ENCODE assay signal across 1 cellular context in genomic region chr2:240567872-240568677, GRCh38.
TF ChIP-seq lines count a peak whose summit lies in the region.

TSS of gene RNPEPL1 (plus strand) at chr2:240568484. CDS start at chr2:240568587, 103 bp downstream.

TF ChIP-seq in HepG2, 621 proteins besides CTCF, POLR2A, EP300 and RAD21 (continued from another document and continues in another):
- TF ChIP-seq, protein P1, sequence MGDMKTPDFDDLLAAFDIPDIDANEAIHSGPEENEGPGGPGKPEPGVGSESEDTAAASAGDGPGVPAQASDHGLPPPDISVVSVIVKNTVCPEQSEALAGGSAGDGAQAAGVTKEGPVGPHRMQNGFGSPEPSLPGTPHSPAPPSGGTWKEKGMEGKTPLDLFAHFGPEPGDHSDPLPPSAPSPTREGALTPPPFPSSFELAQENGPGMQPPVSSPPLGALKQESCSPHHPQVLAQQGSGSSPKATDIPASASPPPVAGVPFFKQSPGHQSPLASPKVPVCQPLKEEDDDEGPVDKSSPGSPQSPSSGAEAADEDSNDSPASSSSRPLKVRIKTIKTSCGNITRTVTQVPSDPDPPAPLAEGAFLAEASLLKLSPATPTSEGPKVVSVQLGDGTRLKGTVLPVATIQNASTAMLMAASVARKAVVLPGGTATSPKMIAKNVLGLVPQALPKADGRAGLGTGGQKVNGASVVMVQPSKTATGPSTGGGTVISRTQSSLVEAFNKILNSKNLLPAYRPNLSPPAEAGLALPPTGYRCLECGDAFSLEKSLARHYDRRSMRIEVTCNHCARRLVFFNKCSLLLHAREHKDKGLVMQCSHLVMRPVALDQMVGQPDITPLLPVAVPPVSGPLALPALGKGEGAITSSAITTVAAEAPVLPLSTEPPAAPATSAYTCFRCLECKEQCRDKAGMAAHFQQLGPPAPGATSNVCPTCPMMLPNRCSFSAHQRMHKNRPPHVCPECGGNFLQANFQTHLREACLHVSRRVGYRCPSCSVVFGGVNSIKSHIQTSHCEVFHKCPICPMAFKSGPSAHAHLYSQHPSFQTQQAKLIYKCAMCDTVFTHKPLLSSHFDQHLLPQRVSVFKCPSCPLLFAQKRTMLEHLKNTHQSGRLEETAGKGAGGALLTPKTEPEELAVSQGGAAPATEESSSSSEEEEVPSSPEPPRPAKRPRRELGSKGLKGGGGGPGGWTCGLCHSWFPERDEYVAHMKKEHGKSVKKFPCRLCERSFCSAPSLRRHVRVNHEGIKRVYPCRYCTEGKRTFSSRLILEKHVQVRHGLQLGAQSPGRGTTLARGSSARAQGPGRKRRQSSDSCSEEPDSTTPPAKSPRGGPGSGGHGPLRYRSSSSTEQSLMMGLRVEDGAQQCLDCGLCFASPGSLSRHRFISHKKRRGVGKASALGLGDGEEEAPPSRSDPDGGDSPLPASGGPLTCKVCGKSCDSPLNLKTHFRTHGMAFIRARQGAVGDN (CRISPR knock-in tag; IDR thresholded peaks at IDR 0.05), result peak; percentile 79
- TF ChIP-seq FOXA1 (IDR thresholded peaks at IDR 0.05) (no peak), FOXA1 (CRISPR knock-in tag; IDR thresholded peaks at IDR 0.05) (no peak), ZNF878 (CRISPR knock-in tag; IDR thresholded peaks at IDR 0.05) (no peak), ISX (CRISPR knock-in tag; conservative IDR thresholded peaks at IDR 0.05) (no peak), HNF4G (IDR thresholded peaks at IDR 0.05; ENCODE audit: borderline replicate concordance, low read depth, low read length) (no peak), HNF4G (CRISPR knock-in tag; IDR thresholded peaks at IDR 0.05; ENCODE audit: borderline replicate concordance, low read depth) (0 out of 2 replicates have a peak, but pooled peaks have one; percentile 13), ZNF674 (CRISPR knock-in tag; IDR thresholded peaks at IDR 0.05; ENCODE audit: low read depth) (no peak), MEIS1 (CRISPR knock-in tag; IDR thresholded peaks at IDR 0.05; ENCODE audit: borderline replicate concordance) (no peak), HCFC1 (IDR thresholded peaks at IDR 0.05; ENCODE audit: low read depth, low read length) (no peak), NR2F2 (IDR thresholded peaks at IDR 0.05; ENCODE audit: borderline replicate concordance, low read depth) (peak; percentile 44; the same call in 1 of the 2 replicates), RFX3 (CRISPR knock-in tag; IDR thresholded peaks at IDR 0.05) (no peak), GATAD1 (CRISPR knock-in tag; IDR thresholded peaks at IDR 0.05) (peak; percentile 45; the same call in 1 of the 2 replicates), ZNF326 (CRISPR knock-in tag; IDR thresholded peaks at IDR 0.05; ENCODE audit: borderline replicate concordance) (no peak), AFF4 (CRISPR knock-in tag; IDR thresholded peaks at IDR 0.05) (no peak), JARID2 (CRISPR knock-in tag; IDR thresholded peaks at IDR 0.05; ENCODE audit: insufficient replicate concordance) (no peak), HOXA5 (CRISPR knock-in tag; IDR thresholded peaks at IDR 0.05) (no peak), ZNF10 (CRISPR knock-in tag; IDR thresholded peaks at IDR 0.05; ENCODE audit: borderline replicate concordance, low read depth) (no peak), ZNF350 (CRISPR knock-in tag; IDR thresholded peaks at IDR 0.05; ENCODE audit: borderline replicate concordance, low read depth) (no peak), MBNL3 (CRISPR knock-in tag; conservative IDR thresholded peaks at IDR 0.05) (no peak), ARNT (IDR thresholded peaks at IDR 0.05) (no peak), ZNF768 (CRISPR knock-in tag; IDR thresholded peaks at IDR 0.05) (peak; percentile 59; the same call in 1 of the 2 replicates), ZNF17 (CRISPR knock-in tag; IDR thresholded peaks at IDR 0.05) (no peak), BHLHE40 (IDR thresholded peaks at IDR 0.05; ENCODE audit: low read length) (no peak), ZMAT3 (CRISPR knock-in tag; conservative IDR thresholded peaks at IDR 0.05) (0 out of 2 replicates have a peak, but pooled peaks have one; percentile 13), CEBPB (IDR thresholded peaks at IDR 0.05; ENCODE audit: borderline replicate concordance, low read depth, low read length) (no peak), ZNF501 (CRISPR knock-in tag; IDR thresholded peaks at IDR 0.05) (no peak), NCOA2 (CRISPR knock-in tag; IDR thresholded peaks at IDR 0.05) (no peak), ZNF292 (CRISPR knock-in tag; IDR thresholded peaks at IDR 0.05; ENCODE audit: borderline replicate concordance, low read depth) (no peak), MXI1 (IDR thresholded peaks at IDR 0.05; ENCODE audit: borderline replicate concordance, low read depth, low read length) (peak; percentile 81; the same call in 1 of the 3 replicates), ZNF225 (CRISPR knock-in tag; IDR thresholded peaks at IDR 0.05) (peak; percentile 46; the same call in 1 of the 2 replicates), SIN3B (IDR thresholded peaks at IDR 0.05; ENCODE audit: low read length) (no peak), ZBTB7A (CRISPR knock-in tag; IDR thresholded peaks at IDR 0.05) (no peak), RCOR2 (CRISPR knock-in tag; IDR thresholded peaks at IDR 0.05) (no peak), ZNF460 (CRISPR knock-in tag; IDR thresholded peaks at IDR 0.05; ENCODE audit: borderline replicate concordance) (no peak), NR3C1 (CRISPR knock-in tag; IDR thresholded peaks at IDR 0.05) (no peak), TIGD3 (CRISPR knock-in tag; IDR thresholded peaks at IDR 0.05; ENCODE audit: borderline replicate concordance) (no peak), ZIK1 (CRISPR knock-in tag; IDR thresholded peaks at IDR 0.05; ENCODE audit: borderline replicate concordance, low read depth) (no peak), ZBTB39 (CRISPR knock-in tag; IDR thresholded peaks at IDR 0.05) (0 out of 2 replicates have a peak, but pooled peaks have one; percentile 66), CCDC6 (CRISPR knock-in tag; IDR thresholded peaks at IDR 0.05) (0 out of 2 replicates have a peak, but pooled peaks have one; percentile 33), RAD51 (IDR thresholded peaks at IDR 0.05; ENCODE audit: borderline replicate concordance) (no peak), NFIB (CRISPR knock-in tag; IDR thresholded peaks at IDR 0.05; ENCODE audit: borderline replicate concordance) (no peak), CREB3 (CRISPR knock-in tag; IDR thresholded peaks at IDR 0.05) (no peak), MEF2D (CRISPR knock-in tag; IDR thresholded peaks at IDR 0.05) (no peak), ZNF609 (CRISPR knock-in tag; IDR thresholded peaks at IDR 0.05; ENCODE audit: borderline replicate concordance) (no peak), ELF1 (CRISPR knock-in tag; IDR thresholded peaks at IDR 0.05) (no peak)
- TF ChIP-seq, protein P2, sequence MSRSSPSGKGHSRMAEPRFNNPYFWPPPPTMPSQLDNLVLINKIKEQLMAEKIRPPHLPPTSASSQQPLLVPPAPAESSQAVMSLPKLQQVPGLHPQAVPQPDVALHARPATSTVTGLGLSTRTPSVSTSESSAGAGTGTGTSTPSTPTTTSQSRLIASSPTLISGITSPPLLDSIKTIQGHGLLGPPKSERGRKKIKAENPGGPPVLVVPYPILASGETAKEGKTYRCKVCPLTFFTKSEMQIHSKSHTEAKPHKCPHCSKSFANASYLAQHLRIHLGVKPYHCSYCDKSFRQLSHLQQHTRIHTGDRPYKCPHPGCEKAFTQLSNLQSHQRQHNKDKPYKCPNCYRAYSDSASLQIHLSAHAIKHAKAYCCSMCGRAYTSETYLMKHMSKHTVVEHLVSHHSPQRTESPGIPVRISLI (CRISPR knock-in tag; IDR thresholded peaks at IDR 0.05; ENCODE audit: borderline replicate concordance), result no peak
